ENCODE assay signal across 36 cellular contexts in genomic region chr4:84780719-84781118, GRCh38.
"Had no signal": no experiment of that assay in that cellular context is flagged by ENCODE, and none has a peak within 500 bp of the region (broad histone marks: within the 10 kb centered on the region; RNA-seq: fewer than 3 reads in every experiment).

No MANE protein-coding gene starts in this region.

- H3K27me3 Mint-ChIP-seq: activated CD4-positive, alpha-beta memory T cell treated with anti-CD3 and anti-CD28 coated beads, Interleukin-2, amount 10 ng/mL, durations not matched to agents 7 days and 5 days; activated CD4-positive, alpha-beta T cell treated with anti-CD3 and anti-CD28 coated beads for 36 hours; activated CD4-positive, alpha-beta T cell treated with anti-CD3 and anti-CD28 coated beads, Interleukin-2, amount 10 ng/mL, durations not matched to agents 7 days and 5 days; activated CD8-positive, alpha-beta memory T cell treated with anti-CD3 and anti-CD28 coated beads, Interleukin-2, amount 10 ng/mL, durations not matched to agents 7 days and 5 days; activated naive CD4-positive, alpha-beta T cell treated with anti-CD3 and anti-CD28 coated beads, Interleukin-2, amount 10 ng/mL, durations not matched to agents 7 days and 5 days; activated naive CD8-positive, alpha-beta T cell treated with anti-CD3 and anti-CD28 coated beads for 36 hours; activated T-cell treated with anti-CD3 and anti-CD28 coated beads, Interleukin-2, amount 50 U/mL, for 24 hours; central memory CD8-positive, alpha-beta T cell had no signal

- H3K27me3 ChIP-seq: adrenal gland, body of pancreas, brain microvascular endothelial cell, breast epithelium had no signal

- ATAC-seq: activated CD4-positive, alpha-beta T cell treated with anti-CD3 and anti-CD28 coated beads for 36 hours; activated CD4-positive, CD25-positive, alpha-beta regulatory T cell treated with anti-CD3 and anti-CD28 coated beads, Interleukin-2, amount 50 U/mL, for 24 hours; activated CD8-positive, alpha-beta memory T cell treated with anti-CD3 and anti-CD28 coated beads, Interleukin-2, amount 10 ng/mL, durations not matched to agents 7 days and 5 days; activated CD8-positive, alpha-beta T cell treated with anti-CD3 and anti-CD28 coated beads, Interleukin-2, amount 10 ng/mL, durations not matched to agents 7 days and 5 days; activated naive CD4-positive, alpha-beta T cell treated with anti-CD3 and anti-CD28 coated beads, Interleukin-2, amount 50 U/mL, for 72 hours; body of pancreas; WTC11 had no signal

- H3K27ac Mint-ChIP-seq: activated CD4-positive, alpha-beta memory T cell treated with anti-CD3 and anti-CD28 coated beads, Interleukin-2, amount 10 ng/mL, durations not matched to agents 7 days and 5 days; activated CD4-positive, alpha-beta T cell treated with anti-CD3 and anti-CD28 coated beads for 36 hours; activated CD4-positive, alpha-beta T cell treated with anti-CD3 and anti-CD28 coated beads, Interleukin-2, amount 10 ng/mL, durations not matched to agents 7 days and 5 days; activated CD8-positive, alpha-beta memory T cell treated with anti-CD3 and anti-CD28 coated beads, Interleukin-2, amount 10 ng/mL, durations not matched to agents 7 days and 5 days; activated CD8-positive, alpha-beta T cell treated with anti-CD3 and anti-CD28 coated beads, Interleukin-2, amount 10 ng/mL, durations not matched to agents 7 days and 5 days; activated naive CD4-positive, alpha-beta T cell treated with anti-CD3 and anti-CD28 coated beads, Interleukin-2, amount 10 ng/mL, durations not matched to agents 7 days and 5 days; activated naive CD4-positive, alpha-beta T cell treated with anti-CD3 and anti-CD28 coated beads, Interleukin-2, amount 50 U/mL, for 72 hours; activated naive CD8-positive, alpha-beta T cell treated with anti-CD3 and anti-CD28 coated beads for 36 hours; activated T-cell treated with anti-CD3 and anti-CD28 coated beads, Interleukin-2, amount 50 U/mL, for 24 hours; activated T-helper 2 cell treated with anti-CD3 and anti-CD28 coated beads, Interferon-gamma antibody, Interleukin-2, Interleukin-4, amounts not matched to agents 10 μg/mL and 5 μg/mL and 100 μg/mL, durations not matched to agents 14 hours and 24 hours and 36 hours; T-helper 1 cell treated with Interleukin-12 subunit alpha and Interleukin-12 subunit beta and Interleukin-4 antibody, amounts not matched to agents 30 μg/mL and 1 μg/mL, for 36 hours; T-helper 2 cell treated with Interferon-gamma antibody and Interleukin-4, amounts not matched to agents 5 μg/mL and 100 μg/mL, for 36 hours; WTC11 had no signal

- H3K4me3 ChIP-seq: adrenal gland, body of pancreas, breast epithelium had no signal

- H3K36me3 Mint-ChIP-seq: activated CD8-positive, alpha-beta memory T cell treated with anti-CD3 and anti-CD28 coated beads, Interleukin-2, amount 10 ng/mL, durations not matched to agents 7 days and 5 days; activated naive CD4-positive, alpha-beta T cell treated with anti-CD3 and anti-CD28 coated beads, Interleukin-2, amount 10 ng/mL, durations not matched to agents 7 days and 5 days; activated naive CD4-positive, alpha-beta T cell treated with anti-CD3 and anti-CD28 coated beads, Interleukin-2, amount 50 U/mL, for 72 hours; activated naive CD8-positive, alpha-beta T cell treated with anti-CD3 and anti-CD28 coated beads for 36 hours had no signal

- H3K4me3 Mint-ChIP-seq: activated CD4-positive, alpha-beta memory T cell treated with anti-CD3 and anti-CD28 coated beads, Interleukin-2, amount 10 ng/mL, durations not matched to agents 7 days and 5 days; activated CD4-positive, alpha-beta T cell treated with anti-CD3 and anti-CD28 coated beads for 36 hours; activated CD4-positive, alpha-beta T cell treated with anti-CD3 and anti-CD28 coated beads, Interleukin-2, amount 10 ng/mL, durations not matched to agents 7 days and 5 days; activated CD8-positive, alpha-beta memory T cell treated with anti-CD3 and anti-CD28 coated beads, Interleukin-2, amount 10 ng/mL, durations not matched to agents 7 days and 5 days; activated CD8-positive, alpha-beta T cell treated with anti-CD3 and anti-CD28 coated beads, Interleukin-2, amount 10 ng/mL, durations not matched to agents 7 days and 5 days; activated naive CD4-positive, alpha-beta T cell treated with anti-CD3 and anti-CD28 coated beads, Interleukin-2, amount 10 ng/mL, durations not matched to agents 7 days and 5 days; activated naive CD8-positive, alpha-beta T cell treated with anti-CD3 and anti-CD28 coated beads for 36 hours; activated T-cell treated with anti-CD3 and anti-CD28 coated beads, Interleukin-2, amount 50 U/mL, for 24 hours; central memory CD8-positive, alpha-beta T cell; T-helper 1 cell treated with Interleukin-12 subunit alpha and Interleukin-12 subunit beta and Interleukin-4 antibody, amounts not matched to agents 30 μg/mL and 1 μg/mL, for 36 hours; T-helper 2 cell treated with Interferon-gamma antibody and Interleukin-4, amounts not matched to agents 5 μg/mL and 100 μg/mL, for 36 hours; WTC11 had no signal

- H3K27ac ChIP-seq: adrenal gland, body of pancreas, brain microvascular endothelial cell, breast epithelium, WERI-Rb-1 had no signal

- H3K4me1 Mint-ChIP-seq: activated CD4-positive, alpha-beta memory T cell treated with anti-CD3 and anti-CD28 coated beads, Interleukin-2, amount 10 ng/mL, durations not matched to agents 7 days and 5 days; activated CD4-positive, alpha-beta T cell treated with anti-CD3 and anti-CD28 coated beads for 36 hours; activated CD4-positive, alpha-beta T cell treated with anti-CD3 and anti-CD28 coated beads, Interleukin-2, amount 10 ng/mL, durations not matched to agents 7 days and 5 days; activated CD8-positive, alpha-beta memory T cell treated with anti-CD3 and anti-CD28 coated beads, Interleukin-2, amount 10 ng/mL, durations not matched to agents 7 days and 5 days; activated naive CD4-positive, alpha-beta T cell treated with anti-CD3 and anti-CD28 coated beads, Interleukin-2, amount 10 ng/mL, durations not matched to agents 7 days and 5 days; activated naive CD8-positive, alpha-beta T cell treated with anti-CD3 and anti-CD28 coated beads for 36 hours; central memory CD8-positive, alpha-beta T cell; WTC11 had no signal

- H3K9me3 Mint-ChIP-seq: activated CD4-positive, alpha-beta memory T cell treated with anti-CD3 and anti-CD28 coated beads, Interleukin-2, amount 10 ng/mL, durations not matched to agents 7 days and 5 days; activated CD4-positive, alpha-beta T cell treated with anti-CD3 and anti-CD28 coated beads, Interleukin-2, amount 10 ng/mL, durations not matched to agents 7 days and 5 days; activated naive CD4-positive, alpha-beta T cell treated with anti-CD3 and anti-CD28 coated beads, Interleukin-2, amount 10 ng/mL, durations not matched to agents 7 days and 5 days; activated naive CD4-positive, alpha-beta T cell treated with anti-CD3 and anti-CD28 coated beads, Interleukin-2, amount 50 U/mL, for 72 hours; activated naive CD8-positive, alpha-beta T cell treated with anti-CD3 and anti-CD28 coated beads for 36 hours; activated T-cell treated with anti-CD3 and anti-CD28 coated beads, Interleukin-2, amount 50 U/mL, for 24 hours; activated T-helper 2 cell treated with anti-CD3 and anti-CD28 coated beads, Interferon-gamma antibody, Interleukin-2, Interleukin-4, amounts not matched to agents 10 μg/mL and 5 μg/mL and 100 μg/mL, durations not matched to agents 14 hours and 24 hours and 36 hours; central memory CD8-positive, alpha-beta T cell; T-helper 1 cell treated with Interleukin-12 subunit alpha and Interleukin-12 subunit beta and Interleukin-4 antibody, amounts not matched to agents 30 μg/mL and 1 μg/mL, for 36 hours; T-helper 2 cell treated with Interferon-gamma antibody and Interleukin-4, amounts not matched to agents 5 μg/mL and 100 μg/mL, for 36 hours had no signal

- H3K4me1 ChIP-seq: adrenal gland, body of pancreas, breast epithelium had no signal

- DNase-seq: activated CD4-positive, alpha-beta memory T cell treated with anti-CD3 and anti-CD28 coated beads, Interleukin-2, amount 10 ng/mL, durations not matched to agents 7 days and 5 days; activated CD4-positive, alpha-beta T cell treated with anti-CD3 and anti-CD28 coated beads for 1 hour; activated CD4-positive, alpha-beta T cell treated with anti-CD3 and anti-CD28 coated beads for 36 hours; activated CD4-positive, alpha-beta T cell treated with anti-CD3 and anti-CD28 coated beads for 48 hours; activated CD4-positive, alpha-beta T cell treated with anti-CD3 and anti-CD28 coated beads, Interleukin-2, amount 10 ng/mL, durations not matched to agents 7 days and 5 days; activated CD4-positive, alpha-beta T cell treated with anti-CD3 and anti-CD28 coated beads, Interleukin-2, amount 50 U/mL, for 48 hours; activated CD4-positive, CD25-positive, alpha-beta regulatory T cell; activated CD8-positive, alpha-beta memory T cell treated with anti-CD3 and anti-CD28 coated beads for 24 hours; activated CD8-positive, alpha-beta memory T cell treated with anti-CD3 and anti-CD28 coated beads, Interleukin-2, amount 10 ng/mL, durations not matched to agents 7 days and 5 days; activated CD8-positive, alpha-beta memory T cell treated with anti-CD3 and anti-CD28 coated beads, Interleukin-2, amount 50 U/mL, for 48 hours; activated CD8-positive, alpha-beta T cell treated with anti-CD3 and anti-CD28 coated beads, Interleukin-2, amount 10 ng/mL, durations not matched to agents 7 days and 5 days; activated effector memory CD4-positive, alpha-beta T cell treated with Interleukin-2 at 50 U/mL for 16 hours; activated gamma-delta T cell; activated naive CD4-positive, alpha-beta T cell treated with anti-CD3 and anti-CD28 coated beads, Interleukin-2, amount 10 ng/mL, durations not matched to agents 7 days and 5 days; activated naive CD4-positive, alpha-beta T cell treated with Interleukin-2 at 50 U/mL for 16 hours; activated naive CD8-positive, alpha-beta T cell treated with anti-CD3 and anti-CD28 coated beads for 36 hours; activated T-cell treated with anti-CD3 and anti-CD28 coated beads, Interleukin-2, amount 50 U/mL, for 24 hours; activated T-cell treated with anti-CD3 and anti-CD28 coated beads, Interleukin-2, amount 50 U/mL, for 48 hours; adrenal gland; amniotic stem cell; aorta; body of pancreas; brain microvascular endothelial cell; SW 1271; T-helper 1 cell; T-helper 2 cell; T-helper 9 cell; WERI-Rb-1 had no signal

- H3K9me3 ChIP-seq: adrenal gland, body of pancreas, breast epithelium had no signal
